ENCODE assay signal across 18 cellular contexts in genomic region chr18:50080932-50081560, GRCh38.
A peak's percentile ranks its signal among the peaks of the same experiment; 100 is the strongest.
DNase-seq lines count a peak whose midpoint lies in the region; ATAC-seq, FAIRE-seq and TF ChIP-seq lines count a peak whose summit lies in the region.
"Had no signal": no experiment of that assay in that cellular context is flagged by ENCODE, and none has a peak within 500 bp of the region (broad histone marks: within the 10 kb centered on the region; RNA-seq: fewer than 3 reads in every experiment).

No MANE protein-coding gene starts in this region.

- no peak overlapping the region for H3K4me3 ChIP-seq in astrocyte (ENCODE audit: insufficient read depth, low read depth, low read length)
- H3K4me3 ChIP-seq: cardiac muscle cell, gastroesophageal sphincter, uterus had no signal

- DNase-seq in NCI-H2029 (lab: John Stamatoyannopoulos, UW): peak; percentile 53
- peak; percentile 11 for DNase-seq in astrocyte (ENCODE audit: low read depth)
- peak; percentile 89 for DNase-seq in islet precursor cell
- no peak for DNase-seq in type B pancreatic cell (ENCODE audit: extremely low spot score, unreplicated experiment)
- DNase-seq in T-helper 1 cell: no peak
- DNase-seq in activated effector memory CD4-positive, alpha-beta T cell treated with anti-CD3 and anti-CD28 coated beads, Interleukin-2, amount 50 U/mL, for 16 hours: no peak
- DNase-seq: activated CD4-positive, CD25-positive, alpha-beta regulatory T cell; activated naive CD4-positive, alpha-beta T cell treated with Interleukin-2 at 50 U/mL for 16 hours; effector memory CD8-positive, alpha-beta T cell; H7; immature natural killer cell; RPMI8226; stimulated activated naive B cell treated with anti-CD40 and anti-IgM and Interleukin-4, amounts not matched to agents 10 μg/mL and 1 μg/mL and 100 μg/mL, for 72 hours; uterus had no signal

- H3K27me3 Mint-ChIP-seq in astrocyte (ENCODE audit: low read depth, unreplicated experiment) (no peaks in the 10 kb centered on the region), type B pancreatic cell (no peaks in the 10 kb centered on the region)

- H3K4me2 ChIP-seq in astrocyte (ENCODE audit: low read length): peak overlapping the region; percentile 46

- H3K4me3 Mint-ChIP-seq in astrocyte (ENCODE audit: unreplicated experiment): no peak overlapping the region
- no peak overlapping the region for H3K4me3 Mint-ChIP-seq in type B pancreatic cell
- H3K4me3 Mint-ChIP-seq: effector memory CD8-positive, alpha-beta T cell; immature natural killer cell; stimulated activated naive B cell treated with anti-CD40 and anti-IgM and Interleukin-4, amounts not matched to agents 10 μg/mL and 1 μg/mL and 100 μg/mL, for 72 hours; T-helper 1 cell treated with Interleukin-12 subunit alpha and Interleukin-12 subunit beta and Interleukin-4 antibody, amounts not matched to agents 30 μg/mL and 1 μg/mL, for 36 hours had no signal

- H3K4me1 Mint-ChIP-seq in astrocyte (ENCODE audit: low read depth, unreplicated experiment) (peaks cover 14% of the 10 kb centered on the region), type B pancreatic cell (ENCODE audit: unreplicated experiment) (peaks cover 10% of the 10 kb centered on the region)
- H3K4me1 Mint-ChIP-seq: immature natural killer cell had no signal

- no peaks in the 10 kb centered on the region for H3K9me3 ChIP-seq in astrocyte (ENCODE audit: insufficient read depth, low read depth, low read length)
- H3K9me3 ChIP-seq: gastroesophageal sphincter, uterus had no signal

- no peak for ATAC-seq in HG02759 (IDR thresholded peaks at IDR 0.05; ENCODE audit: unreplicated experiment)
- ATAC-seq: effector memory CD8-positive, alpha-beta T cell; gastroesophageal sphincter; stimulated activated naive B cell treated with anti-CD40 and anti-IgM and Interleukin-4, amounts not matched to agents 10 μg/mL and 1 μg/mL and 100 μg/mL, for 72 hours had no signal

- no peak overlapping the region for H2AFZ ChIP-seq in astrocyte (ENCODE audit: low read depth, low read length)

- no peak overlapping the region for H3K9ac ChIP-seq in astrocyte (ENCODE audit: low read length)

- FAIRE-seq in astrocyte (lab: Jason Lieb, UNC): no peak

- no peaks in the 10 kb centered on the region for H3K79me2 ChIP-seq in astrocyte (ENCODE audit: insufficient read depth, low read length)

- no peak for TF ChIP-seq CTCF in astrocyte (IDR thresholded peaks at IDR 0.05; ENCODE audit: insufficient read depth, low read depth, low read length)
- TF ChIP-seq CTCF in type B pancreatic cell (conservative IDR thresholded peaks at IDR 0.05): no peak

- peaks cover 2% of the 10 kb centered on the region for H3K27me3 ChIP-seq in astrocyte (ENCODE audit: insufficient read depth, low read length)
- H3K27me3 ChIP-seq: gastroesophageal sphincter, uterus had no signal

- H3K27ac Mint-ChIP-seq in astrocyte (ENCODE audit: unreplicated experiment) (peak overlapping the region; percentile 58), type B pancreatic cell (peak overlapping the region; percentile 74)
- H3K27ac Mint-ChIP-seq: effector memory CD8-positive, alpha-beta T cell; immature natural killer cell; stimulated activated naive B cell treated with anti-CD40 and anti-IgM and Interleukin-4, amounts not matched to agents 10 μg/mL and 1 μg/mL and 100 μg/mL, for 72 hours; T-helper 1 cell treated with Interleukin-12 subunit alpha and Interleukin-12 subunit beta and Interleukin-4 antibody, amounts not matched to agents 30 μg/mL and 1 μg/mL, for 36 hours had no signal

- H3K36me3 Mint-ChIP-seq in astrocyte (ENCODE audit: low read depth, unreplicated experiment): no peaks in the 10 kb centered on the region
- H3K36me3 Mint-ChIP-seq in type B pancreatic cell: no peaks in the 10 kb centered on the region
- H3K36me3 Mint-ChIP-seq: immature natural killer cell; stimulated activated naive B cell treated with anti-CD40 and anti-IgM and Interleukin-4, amounts not matched to agents 10 μg/mL and 1 μg/mL and 100 μg/mL, for 72 hours had no signal

- peaks cover 4% of the 10 kb centered on the region for H3K9me3 Mint-ChIP-seq in astrocyte (ENCODE audit: unreplicated experiment)
- H3K9me3 Mint-ChIP-seq in type B pancreatic cell: no peaks in the 10 kb centered on the region
- H3K9me3 Mint-ChIP-seq: effector memory CD8-positive, alpha-beta T cell; T-helper 1 cell treated with Interleukin-12 subunit alpha and Interleukin-12 subunit beta and Interleukin-4 antibody, amounts not matched to agents 30 μg/mL and 1 μg/mL, for 36 hours had no signal

- H4K20me1 ChIP-seq in astrocyte (ENCODE audit: insufficient read depth, low read length): no peaks in the 10 kb centered on the region

- no peak overlapping the region for H3K27ac ChIP-seq in astrocyte (ENCODE audit: low read depth, low read length)
- H3K27ac ChIP-seq: cardiac muscle cell, gastroesophageal sphincter, uterus had no signal

- peaks cover 5% of the 10 kb centered on the region for H3K4me1 ChIP-seq in astrocyte (ENCODE audit: insufficient read depth, low read length)
- H3K4me1 ChIP-seq: uterus had no signal

- H3K36me3 ChIP-seq in astrocyte (ENCODE audit: insufficient read depth, low read length): no peaks in the 10 kb centered on the region
- H3K36me3 ChIP-seq: cardiac muscle cell, gastroesophageal sphincter, uterus had no signal

Comparison
In these comparisons a context has a peak if more than half of its experiments do, and no peak if none do; other contexts are left out.
1. DNase-seq: peak in NCI-H2029 (single experiment), astrocyte (single experiment) and islet precursor cell (single experiment); none in type B pancreatic cell (single experiment), T-helper 1 cell (0 of 5) and activated effector memory CD4-positive, alpha-beta T cell treated with anti-CD3 and anti-CD28 coated beads, Interleukin-2, amount 50 U/mL, for 16 hours (single experiment).